Comparison of ENCODE assay signal across 9 cellular contexts in genomic region chr2:127640082-127641072, GRCh38. TPM values are rescaled to one million over a fixed set of nuclear protein-coding genes. Genes with fewer than 3 reads are reported as not detected.
DNase-seq lines count a peak whose midpoint lies in the region; ATAC-seq and TF ChIP-seq lines count a peak whose summit lies in the region.
"Had no signal": no experiment of that assay in that cellular context is flagged by ENCODE, and none has a peak within 500 bp of the region (broad histone marks: within the 10 kb centered on the region; RNA-seq: fewer than 3 reads in every experiment).

No MANE protein-coding gene starts in this region.

- H3K4me1 Mint-ChIP-seq in CD8-positive, alpha-beta T cell (ENCODE audit: low read depth) = peaks cover 58% of the 10 kb centered on the region
- H3K4me1 Mint-ChIP-seq in T-helper 17 cell = peaks cover 25% of the 10 kb centered on the region

- peak overlapping the region; percentile 89 for H3K27ac Mint-ChIP-seq in CD8-positive, alpha-beta T cell
- H3K27ac Mint-ChIP-seq in T-helper 17 cell = peak overlapping the region; percentile 45

- peak; percentile 19 for ATAC-seq in CD8-positive, alpha-beta T cell
- peak; percentile 45 for ATAC-seq in HCT116
- peak; percentile 32 for ATAC-seq in T-helper 17 cell
- ATAC-seq in GM21528 (IDR thresholded peaks at IDR 0.05; ENCODE audit: low FRiP score, unreplicated experiment) = no peak
- ATAC-seq in HG03159 (IDR thresholded peaks at IDR 0.05; ENCODE audit: unreplicated experiment) = no peak

- no peaks in the 10 kb centered on the region for H3K36me3 ChIP-seq in CD8-positive, alpha-beta T cell (ENCODE audit: insufficient read depth, low read length)
- H3K36me3 ChIP-seq in HCT116 (ENCODE audit: control insufficient read depth in 1 of 2, insufficient read depth in 2 of 2, low read length in 2 of 2) = no peaks in the 10 kb centered on the region
- peaks cover 17 to 53% (median 33%) of the 10 kb centered on the region in 3 donors for H3K36me3 ChIP-seq in tibial artery
- H3K36me3 ChIP-seq: cardiac muscle cell had no signal

- no peak overlapping the region for H3K9ac ChIP-seq in HCT116 (ENCODE audit: low read length)

- CTCF ChIA-PET in CD8-positive, alpha-beta T cell (lab: Charles Lee) = interaction anchor here (1.0 to 3.6 kb wide), 6 partner anchors 9 to 159 kb away, joined by 3 to 19 read pairs (median 3); no protein-coding TSS in a partner anchor
- CTCF ChIA-PET in HCT116 (lab: Charles Lee) = interaction anchor here (1.2 kb wide), 1 partner anchor 444 kb away, joined by 3 read pairs; no protein-coding TSS in a partner anchor

- H4K20me1 ChIP-seq in HCT116 (ENCODE audit: insufficient read depth) = no peaks in the 10 kb centered on the region

- RAD21 ChIA-PET in HCT116 (lab: Charles Lee; ENCODE audit: low non-redundant PET in 1 of 2, low total read pairs in 2 of 2, uncharacterized antibody in 2 of 2, unreplicated experiment in 2 of 2) = no interaction called here

- no peaks in the 10 kb centered on the region for H3K27me3 Mint-ChIP-seq in CD8-positive, alpha-beta T cell (ENCODE audit: low read depth)
- H3K27me3 Mint-ChIP-seq in T-helper 17 cell = no peaks in the 10 kb centered on the region

- no peak overlapping the region for H2AFZ ChIP-seq in HCT116 (ENCODE audit: low read depth, low read length, poor library complexity, severe bottlenecking)

- intact Hi-C loops in CD8-positive, alpha-beta T cell (cut with DNase I, micrococcal nuclease) = loop anchor here (2.0 to 10.0 kb wide), 4 partner anchors 56 to 346 kb away; partner anchors contain the start of genes ERCC3 (in 1 of the 2), IWS1 (in 1 of the 2) and SFT2D3 (in 1 of the 2)
- intact Hi-C loops in HCT116 (cut with micrococcal nuclease) (loop anchor here (10.0 kb wide), 1 partner anchor 316 kb away; no protein-coding TSS in a partner anchor), tibial artery (cut with DNase I; ENCODE audit: low total_unique reads) (no loop called here)

- peak overlapping the region; percentile 37 for H3K27ac ChIP-seq in CD8-positive, alpha-beta T cell (ENCODE audit: low read depth, low read length)
- no peak overlapping the region for H3K27ac ChIP-seq in HCT116 (ENCODE audit: low read depth, low read length)
- H3K27ac ChIP-seq in tibial artery = peak overlapping the region; percentile 17 to 28
- H3K27ac ChIP-seq: cardiac muscle cell had no signal

- no peaks in the 10 kb centered on the region for H3K27me3 ChIP-seq in CD8-positive, alpha-beta T cell (ENCODE audit: insufficient read depth, low read length)
- no peaks in the 10 kb centered on the region for H3K27me3 ChIP-seq in HCT116 (ENCODE audit: insufficient read depth, low read length)
- H3K27me3 ChIP-seq in tibial artery = no peaks in the 10 kb centered on the region
- H3K27me3 ChIP-seq: cardiac muscle cell had no signal

- peak overlapping the region; percentile 19 for H3K4me3 ChIP-seq in CD8-positive, alpha-beta T cell (ENCODE audit: low read depth, low read length)
- H3K4me3 ChIP-seq in HCT116 (replicated peaks in 1 of 2; ENCODE audit: low read depth in 1 of 2, low read length in 2 of 2) (no peak overlapping the region), tibial artery (no peak overlapping the region)
- H3K4me3 ChIP-seq: cardiac muscle cell had no signal

- no peaks in the 10 kb centered on the region for H3K9me2 ChIP-seq in HCT116 (ENCODE audit: insufficient read depth)

- TF ChIP-seq RAD21 in HCT116 (IDR thresholded peaks at IDR 0.05; ENCODE audit: low read depth) = no peak; the same call in 1 of the 2 replicates

- H3K36me3 Mint-ChIP-seq in CD8-positive, alpha-beta T cell = peaks cover 7% of the 10 kb centered on the region
- H3K36me3 Mint-ChIP-seq in T-helper 17 cell (ENCODE audit: low read depth) = no peaks in the 10 kb centered on the region

- H3K9me3 ChIP-seq in CD8-positive, alpha-beta T cell (ENCODE audit: low read length) = no peaks in the 10 kb centered on the region
- H3K9me3 ChIP-seq in HCT116 (ENCODE audit: control insufficient read depth in 1 of 2, insufficient read depth in 1 of 2, low read depth in 1 of 2, low read length in 2 of 2) (no peaks in the 10 kb centered on the region), T-helper 17 cell (ENCODE audit: control insufficient read depth, low read length, poor library complexity, severe bottlenecking) (no peaks in the 10 kb centered on the region), tibial artery (no peaks in the 10 kb centered on the region)

- no peaks in the 10 kb centered on the region for H3K9me3 Mint-ChIP-seq in CD8-positive, alpha-beta T cell

- peak overlapping the region; percentile 62 for H3K4me3 Mint-ChIP-seq in CD8-positive, alpha-beta T cell
- H3K4me3 Mint-ChIP-seq in T-helper 17 cell = peak overlapping the region; percentile 75

- POLR2A ChIA-PET in CD8-positive, alpha-beta T cell (lab: Charles Lee) = interaction anchor here (4.9 kb wide), 1 partner anchor 61 kb away, joined by 20 read pairs; the partner anchor contains the start of gene SFT2D3
- POLR2A ChIA-PET in HCT116 (lab: Charles Lee) = no interaction called here

- no peaks in the 10 kb centered on the region for H3K79me2 ChIP-seq in HCT116 (ENCODE audit: insufficient read depth, low read length)

- H3K4me1 ChIP-seq in CD8-positive, alpha-beta T cell (ENCODE audit: insufficient read depth, low read length) = peaks cover 75% of the 10 kb centered on the region
- peaks cover 8 to 19% of the 10 kb centered on the region in 2 experiments for H3K4me1 ChIP-seq in HCT116 (ENCODE audit: control insufficient read depth in 1 of 2, insufficient read depth in 2 of 2, low read length in 2 of 2)
- peaks cover 0 to 45% (median 26%) of the 10 kb centered on the region in 4 donors for H3K4me1 ChIP-seq in tibial artery

- BruUV-seq in HCT116 (replicated peaks; lab: Mats Ljungman, UMichigan) = no TSS peak

- no peak overlapping the region for H3K4me2 ChIP-seq in HCT116 (ENCODE audit: low read length)

- DNase-seq in CD8-positive, alpha-beta T cell = peak in 2 of 7 experiments; percentile 24 to 59
- no peak for DNase-seq in HCT116 (ENCODE audit: low read depth, low spot score)
- no peak for DNase-seq in T-helper 17 cell
- peak; percentile 91 for DNase-seq in germinal center (ENCODE audit: low spot score)
- DNase-seq in tibial artery = no peak
- no peak for DNase-seq in mucosa of gallbladder (ENCODE audit: low spot score)

- TF ChIP-seq CTCF in CD8-positive, alpha-beta T cell (IDR thresholded peaks at IDR 0.05) = peak; percentile 28
- TF ChIP-seq CTCF in HCT116 (IDR thresholded peaks at IDR 0.05 in 2 of 3, conservative IDR thresholded peaks at IDR 0.05 in 1 of 3; ENCODE audit: borderline replicate concordance in 1 of 3, insufficient read depth in 1 of 3, low read depth in 2 of 3, low read length in 2 of 3) = peak in 2 of 3 experiments; percentile 49 to 53; a peak in 4 of 6 replicates
- TF ChIP-seq CTCF in tibial artery (IDR thresholded peaks at IDR 0.05) = no peak

- TF ChIP-seq POLR2A in HCT116 (IDR thresholded peaks at IDR 0.05; ENCODE audit: borderline replicate concordance, extremely low read depth, insufficient read depth, insufficient read length) = no peak

TF ChIP-seq in HCT116, 20 proteins besides CTCF, POLR2A, EP300 and RAD21:
- TF ChIP-seq EGR1 (IDR thresholded peaks at IDR 0.05; ENCODE audit: low read depth) (no peak), JUND (IDR thresholded peaks at IDR 0.05) (no peak)

RNA-seq across cellular contexts. Expression of gene GPR17, which starts 5.6 kb away (rescaled TPM):
- total RNA-seq in CD8-positive, alpha-beta T cell = not detected
- total RNA-seq in HCT116 (2021; ENCODE audit: unreplicated experiment) = not detected
- 0.07 and 0.22 TPM in 2 replicates for polyA plus RNA-seq in HCT116 (2012)
- not detected for total RNA-seq in T-helper 17 cell
- total RNA-seq in mucosa of gallbladder = 0.17 TPM
- total RNA-seq: cardiac muscle cell had no signal

RNA-seq across cellular contexts. Expression of gene LIMS2, which starts 35.0 kb away (rescaled TPM):
- total RNA-seq in CD8-positive, alpha-beta T cell = 1 to 10 TPM; 2.8 to 2.9 TPM
- total RNA-seq in HCT116 (2021; ENCODE audit: unreplicated experiment) (3.7 TPM), T-helper 17 cell (1 to 10 TPM; 2.9 to 7.7 TPM), mucosa of gallbladder (104 TPM)
- 3.9 and 4.0 TPM in 2 replicates for polyA plus RNA-seq in HCT116 (2012)

Comparison
In these comparisons a context has a peak if more than half of its experiments do, and no peak if none do; other contexts are left out.
1. ATAC-seq: peak in CD8-positive, alpha-beta T cell (single experiment), HCT116 (single experiment) and T-helper 17 cell (single experiment); none in GM21528 (single experiment) and HG03159 (single experiment).
2. CTCF ChIP-seq: peak in CD8-positive, alpha-beta T cell (single experiment) and HCT116 (2 of 3); none in tibial artery (0 of 2).
3. RNA of gene LIMS2, which starts 35.0 kb away (total RNA-seq): 104 TPM in mucosa of gallbladder (single experiment); 2.9 to 7.7 TPM in T-helper 17 cell, 3.7 TPM in HCT116 (single experiment) and 2.8 to 2.9 TPM in CD8-positive, alpha-beta T cell; every median in the first group is over 10 times any median in the second.